ENCODE assay signal across 18 cellular contexts in genomic region chr6:98971303-98971702, GRCh38. TPM values are rescaled to one million over a fixed set of nuclear protein-coding genes. Genes with fewer than 3 reads are reported as not detected.
DNase-seq lines count a peak whose midpoint lies in the region; ATAC-seq, FAIRE-seq and TF ChIP-seq lines count a peak whose summit lies in the region.
"Had no signal": no experiment of that assay in that cellular context is flagged by ENCODE, and none has a peak within 500 bp of the region (broad histone marks: within the 10 kb centered on the region; RNA-seq: fewer than 3 reads in every experiment).

No MANE protein-coding gene starts in this region.

- H3K4me1 ChIP-seq in H9 (ENCODE audit: insufficient read depth, low read length): no peaks in the 10 kb centered on the region; the same call in 1 of the 2 replicates
- H3K4me1 ChIP-seq: BE2C had no signal

- ATAC-seq in Right ventricle myocardium inferior: no peak
- ATAC-seq: HCT116, T-helper 17 cell had no signal

- H3K4me2 ChIP-seq in H9 (ENCODE audit: insufficient read depth, insufficient read length, low read length): no peak overlapping the region

- peaks cover 3 to 5% of the 10 kb centered on the region in 2 experiments; a peak in 2 of 5 replicates for H3K9me3 Mint-ChIP-seq in H9
- H3K9me3 Mint-ChIP-seq in glutamatergic neuron (ENCODE audit: unreplicated experiment): no peaks in the 10 kb centered on the region

- H3K9me3 ChIP-seq in H9 (ENCODE audit: control insufficient read depth, low read depth, low read length): no peaks in the 10 kb centered on the region
- H3K9me3 ChIP-seq: BE2C had no signal

- no peak overlapping the region for H2BK12ac ChIP-seq in H9 (ENCODE audit: insufficient read length, low read depth, low read length)

- H4K20me1 ChIP-seq in H9 (ENCODE audit: control insufficient read depth, insufficient read depth, insufficient read length): no peaks in the 10 kb centered on the region

- no peak for FAIRE-seq in urothelium cell line (lab: Jason Lieb, UNC)
- FAIRE-seq: GM12891 had no signal

- H3K9ac ChIP-seq in H9 (ENCODE audit: extremely low read depth, insufficient read length, low read length): no peak overlapping the region

- no peak overlapping the region for H3K27ac ChIP-seq in H9 (ENCODE audit: insufficient read length, low read depth, low read length)

- H3K56ac ChIP-seq in H9 (ENCODE audit: insufficient read length, low read depth, low read length): no peak overlapping the region

- H3K27me3 ChIP-seq in H9 (ENCODE audit: insufficient read depth, low read length): no peaks in the 10 kb centered on the region
- H3K27me3 ChIP-seq: BE2C had no signal

- no peak overlapping the region for H2BK20ac ChIP-seq in H9 (ENCODE audit: low read depth, low read length, poor library complexity, severe bottlenecking)

- no peak overlapping the region for H2AK5ac ChIP-seq in H9 (ENCODE audit: insufficient read length, low read length)

- H2AFZ ChIP-seq in H9 (ENCODE audit: low read length): peak overlapping the region; percentile 83

- no peak overlapping the region for H2BK5ac ChIP-seq in H9 (ENCODE audit: insufficient read length, low read length)

- no peaks in the 10 kb centered on the region for H3K79me2 ChIP-seq in H9 (ENCODE audit: insufficient read depth, low read length)

- H3K27ac Mint-ChIP-seq in H9 (peak overlapping the region in 2 of 3 experiments; percentile 4 to 28; a peak in 2 of 7 replicates), glutamatergic neuron (ENCODE audit: unreplicated experiment) (peak overlapping the region; percentile 24)
- H3K27ac Mint-ChIP-seq: T-helper 17 cell had no signal

- H3K14ac ChIP-seq in H9 (ENCODE audit: insufficient read depth, low read length): no peak overlapping the region

- H3K4me3 Mint-ChIP-seq in H9 (no peak overlapping the region), glutamatergic neuron (ENCODE audit: unreplicated experiment) (no peak overlapping the region)
- H3K4me3 Mint-ChIP-seq: T-helper 17 cell had no signal

- no peaks in the 10 kb centered on the region for H3K79me1 ChIP-seq in H9 (ENCODE audit: insufficient read depth, low read depth, low read length, poor library complexity, severe bottlenecking)

- H4K8ac ChIP-seq in H9 (replicated peaks; ENCODE audit: insufficient read length, low read depth, low read length): no peak overlapping the region

- DNase-seq in H9: no peak
- peak; percentile 22 for DNase-seq in NCI-H146 (lab: John Stamatoyannopoulos, UW)
- peak; percentile 73 for DNase-seq in NCI-H748 (lab: John Stamatoyannopoulos, UW; ENCODE audit: unreplicated experiment)
- DNase-seq in glutamatergic neuron: no peak
- DNase-seq in Right ventricle myocardium inferior (ENCODE audit: missing footprints): no peak
- DNase-seq in urothelium cell line (ENCODE audit: low spot score): no peak
- DNase-seq in SW480 (ENCODE audit: low spot score): no peak
- DNase-seq: BE2C, DND-41, IMR-90, MV-4-11, NCI-H2029, NCI-H2171 treated with DMSO at 0.1 percent for 48 hours, OCI-M1, SHP77, T-helper 17 cell had no signal

- H3K23me2 ChIP-seq in H9 (ENCODE audit: insufficient read length, low read depth, low read length, poor library complexity, severe bottlenecking): no peaks in the 10 kb centered on the region

- H3T11ph ChIP-seq in H9 (ENCODE audit: low read length): no peak overlapping the region

- H3K4me1 Mint-ChIP-seq in H9 (peaks cover 13 to 14% of the 10 kb centered on the region in 2 experiments), glutamatergic neuron (ENCODE audit: low read depth, unreplicated experiment) (no peaks in the 10 kb centered on the region)
- H3K4me1 Mint-ChIP-seq: T-helper 17 cell had no signal

- no peak for TF ChIP-seq CTCF in H9 (conservative IDR thresholded peaks at IDR 0.05)
- no peak for TF ChIP-seq CTCF in glutamatergic neuron (IDR thresholded peaks at IDR 0.05; ENCODE audit: partially characterized antibody, unreplicated experiment)

- no peak overlapping the region for H3K23ac ChIP-seq in H9 (ENCODE audit: insufficient read length, low read depth, low read length)

- H2BK120ac ChIP-seq in H9 (ENCODE audit: low read depth, low read length, poor library complexity, severe bottlenecking): no peak overlapping the region

- intact Hi-C loops in Right ventricle myocardium inferior (cut with DNase I): no loop called here

- H3K36me3 Mint-ChIP-seq in H9 (ENCODE audit: insufficient read depth in 1 of 3, low read depth in 3 of 3) (peaks cover 0 to 5% (median 0%) of the 10 kb centered on the region in 3 experiments; a peak in 3 of 7 replicates), glutamatergic neuron (ENCODE audit: unreplicated experiment) (no peaks in the 10 kb centered on the region)

- H2BK15ac ChIP-seq in H9 (ENCODE audit: low read depth, low read length): no peak overlapping the region

- H3K4ac ChIP-seq in H9 (ENCODE audit: low read depth, low read length): no peak overlapping the region

- H4K5ac ChIP-seq in H9 (ENCODE audit: insufficient read length, low read depth, low read length): no peak overlapping the region

- no peak overlapping the region for H4K91ac ChIP-seq in H9 (ENCODE audit: insufficient read length, low read depth, low read length)

- no peak overlapping the region for H3K18ac ChIP-seq in H9 (ENCODE audit: insufficient read length, low read depth, low read length)

- H3K27me3 Mint-ChIP-seq in H9 (ENCODE audit: low read depth) (no peaks in the 10 kb centered on the region), glutamatergic neuron (ENCODE audit: unreplicated experiment) (peaks cover 2% of the 10 kb centered on the region)
- H3K27me3 Mint-ChIP-seq: T-helper 17 cell had no signal

RNA-seq across cellular contexts. Expression of gene FBXL4, which starts 23.6 kb away (rescaled TPM):
- total RNA-seq in H9 (2021) (5.1 and 5.3 TPM in 2 replicates), glutamatergic neuron (ENCODE audit: unreplicated experiment) (30.9 TPM), Right ventricle myocardium inferior (18.0 TPM)

Comparison
In these comparisons a context has a peak if more than half of its experiments do, and no peak if none do; other contexts are left out.
1. DNase-seq: peak in NCI-H146 (single experiment) and NCI-H748 (single experiment); none in H9 (single experiment), glutamatergic neuron (single experiment), Right ventricle myocardium inferior (single experiment), urothelium cell line (single experiment) and SW480 (single experiment).